2 cellular contexts compared by ENCODE assay signal in the genomic region with DNA sequence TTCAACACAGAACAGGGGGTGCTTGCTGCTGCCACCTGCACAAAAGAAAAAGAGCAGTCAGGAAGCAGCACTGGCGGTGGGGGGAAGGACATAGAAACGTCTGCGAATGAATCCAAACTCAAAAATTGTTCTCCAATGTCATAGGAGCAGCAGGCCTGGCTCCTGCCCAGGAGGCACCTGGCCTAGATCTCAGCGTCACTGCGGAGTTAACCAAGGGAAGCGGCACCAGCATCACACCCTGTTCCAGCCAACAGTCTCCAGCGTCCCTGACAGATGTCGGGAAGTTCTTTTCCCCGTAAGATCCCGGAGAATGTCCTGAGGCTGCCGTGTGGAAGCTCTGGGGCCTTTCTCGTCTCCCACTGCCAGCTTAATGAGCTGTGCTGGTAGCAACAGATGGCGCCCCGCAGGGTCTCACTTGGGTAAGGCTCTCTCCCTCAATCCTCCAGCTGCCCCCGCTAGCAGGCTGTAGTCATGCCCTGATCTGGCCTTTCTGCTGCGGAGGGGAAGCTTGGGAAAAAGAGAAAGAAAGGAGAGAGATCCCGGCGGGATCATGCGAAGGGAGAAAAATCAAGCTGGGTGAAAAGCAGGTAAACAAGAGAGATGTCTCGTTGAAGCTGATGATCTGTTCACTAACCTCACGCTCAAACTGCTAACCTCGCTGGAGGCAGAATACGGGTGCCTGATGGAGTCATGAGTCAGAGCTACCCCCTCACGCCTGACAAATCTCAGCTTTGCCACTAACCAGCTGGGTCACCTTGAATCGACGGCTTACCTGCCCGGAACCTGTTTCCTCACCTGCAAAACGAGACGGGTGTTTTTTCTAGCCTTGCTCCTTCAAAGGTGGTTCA.
TF ChIP-seq lines count a peak whose summit lies in the region.

No MANE protein-coding gene starts in this region.

TF ChIP-seq in SK-N-SH, 30 proteins besides CTCF, POLR2A, EP300 and RAD21 (continued from another document):
- TF ChIP-seq, protein P1, sequence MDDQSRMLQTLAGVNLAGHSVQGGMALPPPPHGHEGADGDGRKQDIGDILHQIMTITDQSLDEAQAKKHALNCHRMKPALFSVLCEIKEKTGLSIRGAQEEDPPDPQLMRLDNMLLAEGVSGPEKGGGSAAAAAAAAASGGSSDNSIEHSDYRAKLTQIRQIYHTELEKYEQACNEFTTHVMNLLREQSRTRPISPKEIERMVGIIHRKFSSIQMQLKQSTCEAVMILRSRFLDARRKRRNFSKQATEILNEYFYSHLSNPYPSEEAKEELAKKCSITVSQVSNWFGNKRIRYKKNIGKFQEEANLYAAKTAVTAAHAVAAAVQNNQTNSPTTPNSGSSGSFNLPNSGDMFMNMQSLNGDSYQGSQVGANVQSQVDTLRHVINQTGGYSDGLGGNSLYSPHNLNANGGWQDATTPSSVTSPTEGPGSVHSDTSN (IDR thresholded peaks at IDR 0.05) = no peak
- no peak for TF ChIP-seq MXI1 (IDR thresholded peaks at IDR 0.05; ENCODE audit: low read depth, low read length)
- no peak for TF ChIP-seq NRF1 (IDR thresholded peaks at IDR 0.05; ENCODE audit: low read depth, low read length)
- no peak for TF ChIP-seq SIN3A (IDR thresholded peaks at IDR 0.05; ENCODE audit: borderline replicate concordance, low read depth, low read length)
- no peak for TF ChIP-seq FOSL2 (IDR thresholded peaks at IDR 0.05; ENCODE audit: borderline replicate concordance, low read depth)
- no peak for TF ChIP-seq MEF2A (IDR thresholded peaks at IDR 0.05; ENCODE audit: borderline replicate concordance, low read depth)

TF ChIP-seq in SK-N-SH treated with all-trans-retinoic acid at 6 μM for 48 hours, 23 proteins besides CTCF, POLR2A, EP300 and RAD21 (continued from another document):
- TF ChIP-seq, protein P2, sequence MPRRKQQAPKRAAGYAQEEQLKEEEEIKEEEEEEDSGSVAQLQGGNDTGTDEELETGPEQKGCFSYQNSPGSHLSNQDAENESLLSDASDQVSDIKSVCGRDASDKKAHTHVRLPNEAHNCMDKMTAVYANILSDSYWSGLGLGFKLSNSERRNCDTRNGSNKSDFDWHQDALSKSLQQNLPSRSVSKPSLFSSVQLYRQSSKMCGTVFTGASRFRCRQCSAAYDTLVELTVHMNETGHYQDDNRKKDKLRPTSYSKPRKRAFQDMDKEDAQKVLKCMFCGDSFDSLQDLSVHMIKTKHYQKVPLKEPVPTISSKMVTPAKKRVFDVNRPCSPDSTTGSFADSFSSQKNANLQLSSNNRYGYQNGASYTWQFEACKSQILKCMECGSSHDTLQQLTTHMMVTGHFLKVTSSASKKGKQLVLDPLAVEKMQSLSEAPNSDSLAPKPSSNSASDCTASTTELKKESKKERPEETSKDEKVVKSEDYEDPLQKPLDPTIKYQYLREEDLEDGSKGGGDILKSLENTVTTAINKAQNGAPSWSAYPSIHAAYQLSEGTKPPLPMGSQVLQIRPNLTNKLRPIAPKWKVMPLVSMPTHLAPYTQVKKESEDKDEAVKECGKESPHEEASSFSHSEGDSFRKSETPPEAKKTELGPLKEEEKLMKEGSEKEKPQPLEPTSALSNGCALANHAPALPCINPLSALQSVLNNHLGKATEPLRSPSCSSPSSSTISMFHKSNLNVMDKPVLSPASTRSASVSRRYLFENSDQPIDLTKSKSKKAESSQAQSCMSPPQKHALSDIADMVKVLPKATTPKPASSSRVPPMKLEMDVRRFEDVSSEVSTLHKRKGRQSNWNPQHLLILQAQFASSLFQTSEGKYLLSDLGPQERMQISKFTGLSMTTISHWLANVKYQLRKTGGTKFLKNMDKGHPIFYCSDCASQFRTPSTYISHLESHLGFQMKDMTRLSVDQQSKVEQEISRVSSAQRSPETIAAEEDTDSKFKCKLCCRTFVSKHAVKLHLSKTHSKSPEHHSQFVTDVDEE (CRISPR knock-in tag; IDR thresholded peaks at IDR 0.05) = no peak
